ENCODE assay signal across 31 cellular contexts in the genomic region with DNA sequence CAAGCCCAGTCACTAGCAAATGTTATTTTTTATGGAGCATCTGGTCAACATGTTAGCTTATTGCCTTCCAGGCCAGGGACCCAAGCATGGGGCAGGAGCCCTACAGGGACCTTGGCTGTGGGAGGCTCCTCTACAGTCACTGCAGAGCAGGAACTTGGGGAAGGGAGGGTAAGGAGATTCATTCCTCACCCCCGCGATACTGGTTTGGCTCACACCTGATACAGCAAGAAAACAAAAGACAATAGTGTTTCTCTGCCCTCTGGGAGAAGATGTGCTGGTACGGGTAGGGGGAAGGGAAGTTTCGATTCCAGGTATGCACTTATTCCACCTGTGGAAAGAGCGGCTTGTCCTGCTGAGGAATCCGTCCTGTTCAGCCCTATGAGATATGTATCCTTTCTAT.
"Had no signal": no experiment of that assay in that cellular context is flagged by ENCODE, and none has a peak within 500 bp of the region (broad histone marks: within the 10 kb centered on the region; RNA-seq: fewer than 3 reads in every experiment).

No MANE protein-coding gene starts in this region.

- H3K27ac Mint-ChIP-seq: activated CD4-positive, alpha-beta memory T cell treated with anti-CD3 and anti-CD28 coated beads for 36 hours; activated CD4-positive, alpha-beta T cell treated with anti-CD3 and anti-CD28 coated beads, Interleukin-2, amount 10 ng/mL, durations not matched to agents 24 days and 14 days; activated naive CD4-positive, alpha-beta T cell treated with anti-CD3 and anti-CD28 coated beads, Interleukin-2, amount 10 ng/mL, durations not matched to agents 7 days and 5 days; activated T-cell treated with anti-CD3 and anti-CD28 coated beads, Interleukin-2, amount 50 U/mL, for 24 hours; naive thymus-derived CD8-positive, alpha-beta T cell; stimulated activated naive B cell treated with anti-CD40 and anti-IgM and Interleukin-4, amounts not matched to agents 10 μg/mL and 1 μg/mL and 100 μg/mL, for 72 hours; T-helper 1 cell treated with Interleukin-12 subunit alpha and Interleukin-12 subunit beta and Interleukin-4 antibody, amounts not matched to agents 30 μg/mL and 1 μg/mL, for 36 hours had no signal

- H3K36me3 Mint-ChIP-seq: activated CD4-positive, alpha-beta memory T cell treated with anti-CD3 and anti-CD28 coated beads for 36 hours; naive thymus-derived CD8-positive, alpha-beta T cell had no signal

- H3K36me3 ChIP-seq: brain microvascular endothelial cell, gastrocnemius medialis, stomach, tibial artery had no signal

- H3K4me3 Mint-ChIP-seq: activated CD4-positive, alpha-beta memory T cell treated with anti-CD3 and anti-CD28 coated beads for 36 hours; activated CD4-positive, alpha-beta T cell treated with anti-CD3 and anti-CD28 coated beads, Interleukin-2, amount 10 ng/mL, durations not matched to agents 24 days and 14 days; activated naive CD4-positive, alpha-beta T cell treated with anti-CD3 and anti-CD28 coated beads, Interleukin-2, amount 10 ng/mL, durations not matched to agents 7 days and 5 days; activated T-cell treated with anti-CD3 and anti-CD28 coated beads, Interleukin-2, amount 50 U/mL, for 24 hours; effector memory CD8-positive, alpha-beta T cell; naive thymus-derived CD8-positive, alpha-beta T cell; stimulated activated naive B cell treated with anti-CD40 and anti-IgM and Interleukin-4, amounts not matched to agents 10 μg/mL and 1 μg/mL and 100 μg/mL, for 72 hours; T-helper 1 cell treated with Interleukin-12 subunit alpha and Interleukin-12 subunit beta and Interleukin-4 antibody, amounts not matched to agents 30 μg/mL and 1 μg/mL, for 36 hours had no signal

- H3K4me3 ChIP-seq: coronary artery, gastrocnemius medialis, stomach, tibial artery had no signal

- H3K27me3 Mint-ChIP-seq: effector memory CD8-positive, alpha-beta T cell; naive thymus-derived CD8-positive, alpha-beta T cell; stimulated activated naive B cell treated with anti-CD40 and anti-IgM and Interleukin-4, amounts not matched to agents 10 μg/mL and 1 μg/mL and 100 μg/mL, for 72 hours had no signal

- ATAC-seq: effector memory CD8-positive, alpha-beta T cell; gastrocnemius medialis; left cardiac atrium; left ventricle myocardium superior; naive thymus-derived CD8-positive, alpha-beta T cell; right cardiac atrium; stimulated activated naive B cell treated with anti-CD40 and anti-IgM and Interleukin-4, amounts not matched to agents 10 μg/mL and 1 μg/mL and 100 μg/mL, for 72 hours had no signal

- H3K27me3 ChIP-seq: brain microvascular endothelial cell, gastrocnemius medialis, stomach, tibial artery had no signal

- H3K9me3 Mint-ChIP-seq: activated CD4-positive, alpha-beta memory T cell treated with anti-CD3 and anti-CD28 coated beads for 36 hours; activated naive CD4-positive, alpha-beta T cell treated with anti-CD3 and anti-CD28 coated beads, Interleukin-2, amount 10 ng/mL, durations not matched to agents 7 days and 5 days; activated T-cell treated with anti-CD3 and anti-CD28 coated beads, Interleukin-2, amount 50 U/mL, for 24 hours; effector memory CD8-positive, alpha-beta T cell; naive thymus-derived CD8-positive, alpha-beta T cell; T-helper 1 cell treated with Interleukin-12 subunit alpha and Interleukin-12 subunit beta and Interleukin-4 antibody, amounts not matched to agents 30 μg/mL and 1 μg/mL, for 36 hours had no signal

- DNase-seq: activated CD4-positive, alpha-beta memory T cell treated with anti-CD3 and anti-CD28 coated beads for 36 hours; activated CD4-positive, alpha-beta T cell treated with anti-CD3 and anti-CD28 coated beads, Interleukin-2, amount 10 ng/mL, durations not matched to agents 24 days and 14 days; activated CD8-positive, alpha-beta memory T cell treated with anti-CD3 and anti-CD28 coated beads, Interleukin-2, amount 50 U/mL, for 48 hours; activated gamma-delta T cell; activated naive CD4-positive, alpha-beta T cell treated with anti-CD3 and anti-CD28 coated beads, Interleukin-2, amount 10 ng/mL, durations not matched to agents 7 days and 5 days; activated T-cell treated with anti-CD3 and anti-CD28 coated beads, Interleukin-2, amount 50 U/mL, for 24 hours; amniotic stem cell; brain microvascular endothelial cell; effector memory CD8-positive, alpha-beta T cell; gastrocnemius medialis; glutamatergic neuron; left cardiac atrium; left ventricle myocardium superior; midbrain; naive thymus-derived CD8-positive, alpha-beta T cell; posterior cingulate gyrus; right cardiac atrium; stimulated activated CD4-positive, alpha-beta T cell treated with anti-CD3 and anti-CD28 coated beads, Interleukin-15, amount 100 ng/mL, for 24 hours; stimulated activated CD4-positive, alpha-beta T cell treated with anti-CD3 and anti-CD28 coated beads, Interleukin-2, amount 100 ng/mL, for 24 hours; stimulated activated naive B cell treated with anti-CD40 and anti-IgM and Interleukin-4, amounts not matched to agents 10 μg/mL and 1 μg/mL and 100 μg/mL, for 72 hours; stomach; SW 1271; T-helper 9 cell; tibial artery had no signal

- H3K9me3 ChIP-seq: gastrocnemius medialis, stomach, tibial artery had no signal

- H3K27ac ChIP-seq: brain microvascular endothelial cell, coronary artery, gastrocnemius medialis, stomach, tibial artery, VCaP had no signal

- FAIRE-seq: astrocyte, endothelial cell of umbilical vein, keratinocyte, TTC549 had no signal
